Comparison of ENCODE assay signal across 19 cellular contexts in the genomic region with DNA sequence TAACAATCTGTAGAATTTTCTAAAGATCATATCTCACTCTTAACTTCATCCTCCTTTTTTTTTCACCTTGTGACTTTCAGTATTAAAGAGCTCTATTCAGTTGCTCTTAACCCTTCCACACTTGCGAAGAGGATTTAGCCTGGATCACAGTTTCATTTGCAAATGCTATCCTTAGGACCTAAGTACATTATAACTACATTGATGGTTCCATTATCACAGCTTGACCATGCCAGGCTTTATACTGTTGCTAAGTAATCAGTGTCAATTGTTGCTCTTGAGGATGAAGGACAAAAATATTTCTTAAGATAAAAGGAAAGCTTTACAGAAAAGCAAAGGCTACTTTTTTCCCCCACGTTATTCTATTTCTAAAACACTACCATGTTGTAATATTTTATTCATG.
DNase-seq lines count a peak whose midpoint lies in the region; TF ChIP-seq lines count a peak whose summit lies in the region.
"Had no signal": no experiment of that assay in that cellular context is flagged by ENCODE, and none has a peak within 500 bp of the region (broad histone marks: within the 10 kb centered on the region; RNA-seq: fewer than 3 reads in every experiment).

No MANE protein-coding gene starts in this region.

- H3K4me3 ChIP-seq in WERI-Rb-1 (ENCODE audit: low read depth, low read length): no peak overlapping the region
- H3K4me3 ChIP-seq: A549 had no signal

- H3K27ac ChIP-seq in WERI-Rb-1: no peak overlapping the region
- H3K27ac ChIP-seq: 22Rv1, A549, C4-2B had no signal

- no peak for TF ChIP-seq CTCF in WERI-Rb-1 (IDR thresholded peaks at IDR 0.05; ENCODE audit: low read depth, low read length)

- DNase-seq in NCI-H146 (lab: John Stamatoyannopoulos, UW) (peak; percentile 17), NCI-H146 treated with DMSO at 0.1 percent for 48 hours (lab: John Stamatoyannopoulos, UW; ENCODE audit: unreplicated experiment) (no peak), NCI-H1417 treated with DMSO at 0.1 percent for 48 hours (lab: John Stamatoyannopoulos, UW) (peak; percentile 55), NCI-H748 (lab: John Stamatoyannopoulos, UW; ENCODE audit: unreplicated experiment) (peak; percentile 83), WERI-Rb-1 (peak; percentile 40), cerebellar nuclear complex (lab: John Stamatoyannopoulos, UW) (no peak), SKM-1 treated with dmso at 0.1 percent for 144 hours (lab: John Stamatoyannopoulos, UW; ENCODE audit: unreplicated experiment) (no peak)
- DNase-seq in activated CD8-positive, alpha-beta memory T cell treated with anti-CD3 and anti-CD28 coated beads, Interleukin-2, amount 50 U/mL, for 4 hours: no peak
- DNase-seq: AML-193; Caco-2; CD4-positive, alpha-beta T cell; DMS153; DMS79; GDM1; GOT3; H9 had no signal

- no peaks in the 10 kb centered on the region for H3K9me3 ChIP-seq in WERI-Rb-1 (ENCODE audit: severe bottlenecking)
- H3K9me3 ChIP-seq: A549, Caco-2 had no signal

- no peaks in the 10 kb centered on the region for H3K36me3 ChIP-seq in WERI-Rb-1

- no peaks in the 10 kb centered on the region for H3K27me3 ChIP-seq in WERI-Rb-1 (ENCODE audit: insufficient read depth, low read depth, severe bottlenecking)

Comparison
In these comparisons a context has a peak if more than half of its experiments do, and no peak if none do; other contexts are left out.
1. DNase-seq: peak in NCI-H146 (single experiment), NCI-H1417 treated with DMSO at 0.1 percent for 48 hours (single experiment), NCI-H748 (single experiment) and WERI-Rb-1 (single experiment); none in NCI-H146 treated with DMSO at 0.1 percent for 48 hours (single experiment), cerebellar nuclear complex (0 of 2), SKM-1 treated with dmso at 0.1 percent for 144 hours (single experiment) and activated CD8-positive, alpha-beta memory T cell treated with anti-CD3 and anti-CD28 coated beads, Interleukin-2, amount 50 U/mL, for 4 hours (single experiment).